ENCODE assay signal across 1 cellular context in genomic region chr16:70712359-70712758, GRCh38.
TF ChIP-seq lines count a peak whose summit lies in the region.

No MANE protein-coding gene starts in this region.

TF ChIP-seq in IMR-90, 13 proteins besides CTCF, POLR2A, EP300 and RAD21 (continued from another document):
- TF ChIP-seq ELK1 (IDR thresholded peaks at IDR 0.05; ENCODE audit: borderline replicate concordance, low read depth, low read length) (no peak), CEBPB (IDR thresholded peaks at IDR 0.05; ENCODE audit: low read depth, low read length) (no peak)
TF ChIP-seq in IMR-90: peak in this region for 0.
